ENCODE assay signal across 8 cellular contexts in the genomic region with DNA sequence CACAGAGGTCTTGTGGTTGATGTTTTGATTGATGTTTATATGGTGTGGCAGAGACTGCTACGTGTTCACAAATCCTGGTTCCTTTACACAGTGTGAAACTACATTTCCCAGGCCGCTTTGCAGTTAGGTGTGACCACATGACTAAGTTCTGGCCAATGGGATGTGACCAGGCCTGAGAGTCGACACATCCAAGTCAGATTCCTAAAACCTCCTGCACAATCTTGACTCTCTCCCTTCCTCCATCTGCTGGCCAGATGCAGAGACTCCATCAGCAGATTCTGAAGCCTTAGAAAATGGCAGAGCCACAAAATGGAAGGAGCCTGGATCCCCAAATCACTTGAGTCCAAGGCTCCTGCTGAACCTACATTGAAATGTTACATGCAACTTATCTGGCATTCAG. TPM values are rescaled to one million over a fixed set of nuclear protein-coding genes. Genes with fewer than 3 reads are reported as not detected.
DNase-seq lines count a peak whose midpoint lies in the region; ATAC-seq and TF ChIP-seq lines count a peak whose summit lies in the region.

No MANE protein-coding gene starts in this region.

- no peak overlapping the region; the same call in 2 of the 3 replicates for H3K4me3 Mint-ChIP-seq in GM23338

- H4K20me1 ChIP-seq in GM23338 (replicated peaks; ENCODE audit: insufficient read depth), result peaks cover 6% of the 10 kb centered on the region; the same call in 1 of the 2 replicates

- H3K9me3 Mint-ChIP-seq in GM23338, result peaks cover 3% of the 10 kb centered on the region; the same call in 1 of the 3 replicates

- H3K27me3 ChIP-seq in GM23338 (ENCODE audit: insufficient read depth), result no peaks in the 10 kb centered on the region

- in situ Hi-C loops in ACHN (cut with HindIII; ENCODE audit: low pct_ligation_motif_present, low pct_unique_long_range_greater_than_20kb, low sequenced_read_pairs), result no loop called here

- no peaks in the 10 kb centered on the region for H3K9me2 ChIP-seq in GM23338 (ENCODE audit: insufficient read depth)

- H3K4me2 ChIP-seq in GM23338, result no peak overlapping the region

- intact Hi-C loops in left cardiac atrium (cut with DNase I), result no loop called here

- H3K4me1 ChIP-seq in GM23338 (ENCODE audit: insufficient read depth), result no peaks in the 10 kb centered on the region

- TF ChIP-seq CTCF in GM23338 (conservative IDR thresholded peaks at IDR 0.05; ENCODE audit: low read depth in 2 of 2), result peak; percentile 38 to 50; a peak in 3 of 4 replicates

- H3F3A ChIP-seq in GM23338 (replicated peaks; ENCODE audit: low read depth), result 0 out of 2 replicates have a peak, but pooled peaks cover 12% of the 10 kb centered on the region

- peaks cover 3% of the 10 kb centered on the region for H3K79me2 ChIP-seq in GM23338 (replicated peaks; ENCODE audit: insufficient read depth)

- peaks cover 6% of the 10 kb centered on the region; the same call in 2 of the 3 replicates for H3K4me1 Mint-ChIP-seq in GM23338

- ATAC-seq in GM23338, result peak; percentile 93
- ATAC-seq in left cardiac atrium, result peak; percentile 65 to 89
- no peak for ATAC-seq in HG03045 (IDR thresholded peaks at IDR 0.05; ENCODE audit: unreplicated experiment)

- H2AFZ ChIP-seq in GM23338, result no peak overlapping the region

- H3K27me3 Mint-ChIP-seq in GM23338 (ENCODE audit: insufficient read depth, low read depth, poor library complexity), result peaks cover 15% of the 10 kb centered on the region

- no peak overlapping the region for H3K27ac ChIP-seq in GM23338 (ENCODE audit: low read depth)

- peaks cover 62% of the 10 kb centered on the region for H3K36me3 ChIP-seq in GM23338 (ENCODE audit: insufficient read depth)

- H3K27ac Mint-ChIP-seq in GM23338, result peak overlapping the region; percentile 53; the same call in 1 of the 2 replicates

- DNase-seq in ACHN, result peak; percentile 52
- peak; percentile 85 for DNase-seq in GM23338 (ENCODE audit: low spot score)
- peak; percentile 25 for DNase-seq in SK-N-DZ (ENCODE audit: low spot score)
- no peak for DNase-seq in left cardiac atrium
- no peak for DNase-seq in SKM-1 treated with dmso at 0.1 percent for 144 hours (lab: John Stamatoyannopoulos, UW; ENCODE audit: unreplicated experiment)
- DNase-seq in T-helper 2 cell, result no peak
- DNase-seq in activated CD4-positive, CD25-positive, alpha-beta regulatory T cell treated with anti-CD3 and anti-CD28 coated beads, Interleukin-2, amount 50 U/mL, for 72 hours, result no peak

- H3K36me3 Mint-ChIP-seq in GM23338 (ENCODE audit: low read depth), result peaks cover 97% of the 10 kb centered on the region

- no peak overlapping the region for H3K4me3 ChIP-seq in GM23338

TF ChIP-seq in GM23338, 12 proteins besides CTCF, POLR2A, EP300 and RAD21:
- TF ChIP-seq CREB1 (CRISPR knock-in tag; IDR thresholded peaks at IDR 0.05; ENCODE audit: low read depth), result 0 out of 2 replicates have a peak, but pooled peaks have one; percentile 35
- TF ChIP-seq, protein P1, sequence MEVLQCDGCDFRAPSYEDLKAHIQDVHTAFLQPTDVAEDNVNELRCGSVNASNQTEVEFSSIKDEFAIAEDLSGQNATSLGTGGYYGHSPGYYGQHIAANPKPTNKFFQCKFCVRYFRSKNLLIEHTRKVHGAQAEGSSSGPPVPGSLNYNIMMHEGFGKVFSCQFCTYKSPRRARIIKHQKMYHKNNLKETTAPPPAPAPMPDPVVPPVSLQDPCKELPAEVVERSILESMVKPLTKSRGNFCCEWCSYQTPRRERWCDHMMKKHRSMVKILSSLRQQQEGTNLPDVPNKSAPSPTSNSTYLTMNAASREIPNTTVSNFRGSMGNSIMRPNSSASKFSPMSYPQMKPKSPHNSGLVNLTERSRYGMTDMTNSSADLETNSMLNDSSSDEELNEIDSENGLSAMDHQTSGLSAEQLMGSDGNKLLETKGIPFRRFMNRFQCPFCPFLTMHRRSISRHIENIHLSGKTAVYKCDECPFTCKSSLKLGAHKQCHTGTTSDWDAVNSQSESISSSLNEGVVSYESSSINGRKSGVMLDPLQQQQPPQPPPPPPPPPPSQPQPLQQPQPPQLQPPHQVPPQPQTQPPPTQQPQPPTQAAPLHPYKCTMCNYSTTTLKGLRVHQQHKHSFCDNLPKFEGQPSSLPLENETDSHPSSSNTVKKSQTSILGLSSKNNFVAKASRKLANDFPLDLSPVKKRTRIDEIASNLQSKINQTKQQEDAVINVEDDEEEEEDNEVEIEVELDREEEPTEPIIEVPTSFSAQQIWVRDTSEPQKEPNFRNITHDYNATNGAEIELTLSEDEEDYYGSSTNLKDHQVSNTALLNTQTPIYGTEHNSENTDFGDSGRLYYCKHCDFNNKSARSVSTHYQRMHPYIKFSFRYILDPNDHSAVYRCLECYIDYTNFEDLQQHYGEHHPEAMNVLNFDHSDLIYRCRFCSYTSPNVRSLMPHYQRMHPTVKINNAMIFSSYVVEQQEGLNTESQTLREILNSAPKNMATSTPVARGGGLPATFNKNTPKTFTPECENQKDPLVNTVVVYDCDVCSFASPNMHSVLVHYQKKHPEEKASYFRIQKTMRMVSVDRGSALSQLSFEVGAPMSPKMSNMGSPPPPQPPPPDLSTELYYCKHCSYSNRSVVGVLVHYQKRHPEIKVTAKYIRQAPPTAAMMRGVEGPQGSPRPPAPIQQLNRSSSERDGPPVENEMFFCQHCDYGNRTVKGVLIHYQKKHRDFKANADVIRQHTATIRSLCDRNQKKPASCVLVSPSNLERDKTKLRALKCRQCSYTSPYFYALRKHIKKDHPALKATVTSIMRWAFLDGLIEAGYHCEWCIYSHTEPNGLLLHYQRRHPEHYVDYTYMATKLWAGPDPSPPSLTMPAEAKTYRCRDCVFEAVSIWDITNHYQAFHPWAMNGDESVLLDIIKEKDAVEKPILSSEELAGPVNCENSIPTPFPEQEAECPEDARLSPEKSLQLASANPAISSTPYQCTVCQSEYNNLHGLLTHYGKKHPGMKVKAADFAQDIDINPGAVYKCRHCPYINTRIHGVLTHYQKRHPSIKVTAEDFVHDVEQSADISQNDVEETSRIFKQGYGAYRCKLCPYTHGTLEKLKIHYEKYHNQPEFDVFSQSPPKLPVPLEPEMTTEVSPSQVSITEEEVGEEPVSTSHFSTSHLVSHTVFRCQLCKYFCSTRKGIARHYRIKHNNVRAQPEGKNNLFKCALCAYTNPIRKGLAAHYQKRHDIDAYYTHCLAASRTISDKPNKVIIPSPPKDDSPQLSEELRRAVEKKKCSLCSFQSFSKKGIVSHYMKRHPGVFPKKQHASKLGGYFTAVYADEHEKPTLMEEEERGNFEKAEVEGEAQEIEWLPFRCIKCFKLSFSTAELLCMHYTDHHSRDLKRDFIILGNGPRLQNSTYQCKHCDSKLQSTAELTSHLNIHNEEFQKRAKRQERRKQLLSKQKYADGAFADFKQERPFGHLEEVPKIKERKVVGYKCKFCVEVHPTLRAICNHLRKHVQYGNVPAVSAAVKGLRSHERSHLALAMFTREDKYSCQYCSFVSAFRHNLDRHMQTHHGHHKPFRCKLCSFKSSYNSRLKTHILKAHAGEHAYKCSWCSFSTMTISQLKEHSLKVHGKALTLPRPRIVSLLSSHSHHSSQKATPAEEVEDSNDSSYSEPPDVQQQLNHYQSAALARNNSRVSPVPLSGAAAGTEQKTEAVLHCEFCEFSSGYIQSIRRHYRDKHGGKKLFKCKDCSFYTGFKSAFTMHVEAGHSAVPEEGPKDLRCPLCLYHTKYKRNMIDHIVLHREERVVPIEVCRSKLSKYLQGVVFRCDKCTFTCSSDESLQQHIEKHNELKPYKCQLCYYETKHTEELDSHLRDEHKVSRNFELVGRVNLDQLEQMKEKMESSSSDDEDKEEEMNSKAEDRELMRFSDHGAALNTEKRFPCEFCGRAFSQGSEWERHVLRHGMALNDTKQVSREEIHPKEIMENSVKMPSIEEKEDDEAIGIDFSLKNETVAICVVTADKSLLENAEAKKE (CRISPR knock-in tag; IDR thresholded peaks at IDR 0.05), result no peak
- TF ChIP-seq, protein P2, sequence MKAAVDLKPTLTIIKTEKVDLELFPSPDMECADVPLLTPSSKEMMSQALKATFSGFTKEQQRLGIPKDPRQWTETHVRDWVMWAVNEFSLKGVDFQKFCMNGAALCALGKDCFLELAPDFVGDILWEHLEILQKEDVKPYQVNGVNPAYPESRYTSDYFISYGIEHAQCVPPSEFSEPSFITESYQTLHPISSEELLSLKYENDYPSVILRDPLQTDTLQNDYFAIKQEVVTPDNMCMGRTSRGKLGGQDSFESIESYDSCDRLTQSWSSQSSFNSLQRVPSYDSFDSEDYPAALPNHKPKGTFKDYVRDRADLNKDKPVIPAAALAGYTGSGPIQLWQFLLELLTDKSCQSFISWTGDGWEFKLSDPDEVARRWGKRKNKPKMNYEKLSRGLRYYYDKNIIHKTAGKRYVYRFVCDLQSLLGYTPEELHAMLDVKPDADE (IDR thresholded peaks at IDR 0.05), result peak; percentile 44

RNA-seq across cellular contexts. Expression of gene CD37, which starts 12.6 kb away (rescaled TPM):
- total RNA-seq in GM23338 (2014; rRNA removed; shearing (Covaris generic)), result not detected in 2 replicates
- polyA plus RNA-seq in GM23338 (2016; fragmentation: Nextera tagmentation; extraction: Ambion mirVana), result 106 and 114 TPM in 2 replicates
- not detected in 2 replicates for polyA plus RNA-seq in SK-N-DZ (2014; cell fraction: cytosol; rRNA removed)
- polyA plus RNA-seq in SK-N-DZ (2014; cell fraction: nucleus; rRNA removed), result not detected in 2 replicates
- 10 to 100 TPM in 1 of 2 donors, 1 to 10 TPM in 1; 7.1 to 10.6 TPM for total RNA-seq in left cardiac atrium

RNA-seq across cellular contexts. Expression of gene TEAD2, which starts 14.4 kb away (rescaled TPM):
- total RNA-seq in GM23338 (2014; rRNA removed; shearing (Covaris generic)), result 74.4 and 82.5 TPM in 2 replicates
- 30.3 and 34.3 TPM in 2 replicates for polyA plus RNA-seq in GM23338 (2016; fragmentation: Nextera tagmentation; extraction: Ambion mirVana)
- polyA plus RNA-seq in SK-N-DZ (2014; cell fraction: cytosol; rRNA removed), result 20.1 and 28.3 TPM in 2 replicates
- polyA plus RNA-seq in SK-N-DZ (2014; cell fraction: nucleus; rRNA removed), result 14.1 and 16.2 TPM in 2 replicates
- total RNA-seq in left cardiac atrium, result 10 to 100 TPM; 43.8 to 45.0 TPM

RNA-seq across cellular contexts. Expression of gene DKKL1, which starts 15.8 kb away (rescaled TPM):
- total RNA-seq in GM23338 (2014; rRNA removed; shearing (Covaris generic)), result 0.76 TPM in 1 of 2 replicates, not detected in the other
- polyA plus RNA-seq in GM23338 (2016; fragmentation: Nextera tagmentation; extraction: Ambion mirVana), result 2.9 and 3.6 TPM in 2 replicates
- not detected in 2 replicates for polyA plus RNA-seq in SK-N-DZ (2014; cell fraction: cytosol; rRNA removed)
- not detected in 2 replicates for polyA plus RNA-seq in SK-N-DZ (2014; cell fraction: nucleus; rRNA removed)
- not detected for total RNA-seq in left cardiac atrium

RNA-seq across cellular contexts. Expression of gene SLC6A16, which starts 22.8 kb away (rescaled TPM):
- 0.31 and 1.6 TPM in 2 replicates for total RNA-seq in GM23338 (2014; rRNA removed; shearing (Covaris generic))
- polyA plus RNA-seq in GM23338 (2016; fragmentation: Nextera tagmentation; extraction: Ambion mirVana), result 1.4 and 1.8 TPM in 2 replicates
- polyA plus RNA-seq in SK-N-DZ (2014; cell fraction: cytosol; rRNA removed), result 0.05 and 0.13 TPM in 2 replicates
- polyA plus RNA-seq in SK-N-DZ (2014; cell fraction: nucleus; rRNA removed), result 0.40 and 0.47 TPM in 2 replicates
- total RNA-seq in left cardiac atrium, result 1 to 10 TPM; 1.1 to 2.0 TPM

RNA-seq across cellular contexts. Expression of gene KASH5, which starts 40.2 kb away (rescaled TPM):
- not detected in 2 replicates for total RNA-seq in GM23338 (2014; rRNA removed; shearing (Covaris generic))
- 0.44 TPM in 1 of 2 replicates, not detected in the other for polyA plus RNA-seq in GM23338 (2016; fragmentation: Nextera tagmentation; extraction: Ambion mirVana)
- polyA plus RNA-seq in SK-N-DZ (2014; cell fraction: cytosol; rRNA removed), result not detected in 2 replicates
- polyA plus RNA-seq in SK-N-DZ (2014; cell fraction: nucleus; rRNA removed), result not detected in 2 replicates
- not detected for total RNA-seq in left cardiac atrium

Comparison
In these comparisons a context has a peak if more than half of its experiments do, and no peak if none do; other contexts are left out.
1. DNase-seq: peak in ACHN (single experiment), GM23338 (single experiment) and SK-N-DZ (single experiment); none in left cardiac atrium (single experiment), SKM-1 treated with dmso at 0.1 percent for 144 hours (single experiment), T-helper 2 cell (0 of 5) and activated CD4-positive, CD25-positive, alpha-beta regulatory T cell treated with anti-CD3 and anti-CD28 coated beads, Interleukin-2, amount 50 U/mL, for 72 hours (single experiment).